ENCODE assay signal across 8 cellular contexts in the genomic region with DNA sequence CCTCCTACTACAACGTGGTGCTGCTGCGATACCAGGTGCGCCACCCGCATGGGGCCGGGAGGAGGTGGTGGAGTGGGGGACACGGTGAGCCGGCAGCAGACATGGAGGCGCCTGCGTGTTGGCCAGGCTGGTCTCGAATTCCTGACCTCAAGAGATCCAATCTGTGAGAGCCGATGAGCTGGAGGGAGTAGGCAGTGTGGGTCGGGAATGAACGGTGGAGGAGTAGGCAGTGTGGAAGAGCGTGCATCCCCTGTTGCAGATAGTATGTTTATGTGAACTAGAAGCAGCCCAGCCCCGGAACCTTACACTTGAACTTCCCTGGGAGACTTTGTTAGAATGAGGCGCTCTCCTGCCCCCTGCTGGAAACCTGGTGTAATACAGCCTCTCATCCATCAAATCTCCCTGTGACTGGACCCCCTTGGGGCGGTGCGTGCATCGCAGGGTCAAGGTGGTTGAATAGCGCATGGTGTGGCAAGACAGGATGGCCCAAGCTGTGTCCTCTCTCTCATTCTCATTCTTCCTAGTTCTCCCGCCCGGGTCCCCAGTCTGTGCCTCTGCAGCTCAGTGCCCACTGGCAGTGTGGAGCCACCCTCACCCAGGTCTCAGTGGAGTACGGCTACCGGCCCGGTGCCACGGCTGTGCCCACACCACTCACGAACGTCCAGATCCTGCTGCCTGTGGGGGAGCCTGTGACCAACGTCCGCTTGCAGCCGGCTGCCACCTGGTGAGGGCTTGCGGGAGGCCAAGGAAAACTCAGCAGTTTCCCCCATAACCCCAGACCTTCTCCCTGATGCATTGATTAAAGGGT. TPM values are rescaled to one million over a fixed set of nuclear protein-coding genes. Genes with fewer than 3 reads are reported as not detected.
DNase-seq lines count a peak whose midpoint lies in the region; ATAC-seq, FAIRE-seq and TF ChIP-seq lines count a peak whose summit lies in the region.

No MANE protein-coding gene starts in this region.

- H3K36me3 ChIP-seq in pancreas (no peaks in the 10 kb centered on the region), tibial nerve (peaks cover 0 to 5% (median 0%) of the 10 kb centered on the region in 3 donors)

- ATAC-seq in activated T-cell treated with anti-CD3 and anti-CD28 coated beads, Interleukin-2, amount 50 U/mL, for 72 hours (replicated peaks in 1 of 2) = peak; percentile 57 to 59
- ATAC-seq in pancreas (peak in 3 of 4 donors; percentile 77 to 90 (median 78)), GM19035 (IDR thresholded peaks at IDR 0.05; ENCODE audit: unreplicated experiment) (no peak)

- no peak overlapping the region for H3K27ac ChIP-seq in pancreas
- H3K27ac ChIP-seq in tibial nerve = no peak overlapping the region

- TF ChIP-seq CTCF in fibroblast of villous mesenchyme (IDR thresholded peaks at IDR 0.05; ENCODE audit: insufficient read depth, low read depth, low read length) (peak; percentile 81), pancreas (IDR thresholded peaks at IDR 0.05) (peak; percentile 61 to 71 (median 66)), tibial nerve (IDR thresholded peaks at IDR 0.05) (peak; percentile 63 to 77 (median 72))

- WGBS in pancreas, 2 donors = 27 to 36% methylated on average over 32 of the region's 32 CpGs
- WGBS in tibial nerve, 2 donors = 45 to 49% methylated on average over 32 of the region's 32 CpGs

- no peak overlapping the region for H3K27ac Mint-ChIP-seq in activated T-cell treated with anti-CD3 and anti-CD28 coated beads, Interleukin-2, amount 50 U/mL, for 72 hours

- no peaks in the 10 kb centered on the region for H3K27me3 ChIP-seq in pancreas
- H3K27me3 ChIP-seq in tibial nerve = peaks cover 0 to 15% of the 10 kb centered on the region in 2 donors

- H3K9me3 Mint-ChIP-seq in activated T-cell treated with anti-CD3 and anti-CD28 coated beads, Interleukin-2, amount 50 U/mL, for 72 hours = no peaks in the 10 kb centered on the region

- H3K36me3 Mint-ChIP-seq in activated T-cell treated with anti-CD3 and anti-CD28 coated beads, Interleukin-2, amount 50 U/mL, for 72 hours (ENCODE audit: insufficient read depth in 2 of 2) = peaks cover 6 to 16% of the 10 kb centered on the region in 2 donors

- no peak overlapping the region for H3K4me3 Mint-ChIP-seq in activated T-cell treated with anti-CD3 and anti-CD28 coated beads, Interleukin-2, amount 50 U/mL, for 72 hours

- intact Hi-C loops in pancreas (cut with DNase I) = loop anchor here in 1 of 3 donors (5.0 kb wide), 1 partner anchor 68 kb away; no protein-coding TSS in a partner anchor

- TF ChIP-seq POLR2A in tibial nerve (IDR thresholded peaks at IDR 0.05) = no peak

- no peak overlapping the region for H3K4me3 ChIP-seq in fibroblast of villous mesenchyme (ENCODE audit: low read depth, low read length)
- no peak overlapping the region for H3K4me3 ChIP-seq in pancreas
- H3K4me3 ChIP-seq in tibial nerve = no peak overlapping the region

- FAIRE-seq in RCC 7860 (lab: Jason Lieb, UNC) = no peak
- FAIRE-seq in pancreas (lab: Jason Lieb, UNC) = no peak

- TF ChIP-seq EP300 in tibial nerve (IDR thresholded peaks at IDR 0.05) = no peak

- H3K9me3 ChIP-seq in pancreas (no peaks in the 10 kb centered on the region), tibial nerve (no peaks in the 10 kb centered on the region)

- no peaks in the 10 kb centered on the region for H3K27me3 Mint-ChIP-seq in activated T-cell treated with anti-CD3 and anti-CD28 coated beads, Interleukin-2, amount 50 U/mL, for 72 hours (ENCODE audit: low read depth)

- peaks cover 4% of the 10 kb centered on the region for H3K4me1 Mint-ChIP-seq in activated T-cell treated with anti-CD3 and anti-CD28 coated beads, Interleukin-2, amount 50 U/mL, for 72 hours (ENCODE audit: low read depth)

- DNase-seq in COR-L47 (lab: John Stamatoyannopoulos, UW) (peak; percentile 31), HuH-7.5 (ENCODE audit: low spot score) (peak; percentile 89), RCC 7860 (ENCODE audit: low spot score) (peak; percentile 20), fibroblast of villous mesenchyme (ENCODE audit: low read depth) (peak; percentile 58), pancreas (peak in 5 of 6 donors; percentile 32 to 77 (median 63)), tibial nerve (ENCODE audit: low spot score in 2 of 2) (peak in 1 of 2 donors; percentile 71)
- peak; percentile 71 to 77 for DNase-seq in activated T-cell treated with anti-CD3 and anti-CD28 coated beads, Interleukin-2, amount 50 U/mL, for 72 hours

- no peaks in the 10 kb centered on the region for H3K4me1 ChIP-seq in pancreas
- peaks cover 0 to 11% (median 0%) of the 10 kb centered on the region in 4 donors for H3K4me1 ChIP-seq in tibial nerve

RNA-seq across cellular contexts. Expression of gene B3GNT3, which starts 10.5 kb away (rescaled TPM):
- total RNA-seq in activated T-cell treated with anti-CD3 and anti-CD28 coated beads, Interleukin-2, amount 50 U/mL, for 72 hours = under 1 TPM in 1 of 2 donors, not detected in 1; 0.36 TPM
- not detected in 2 replicates for total RNA-seq in fibroblast of villous mesenchyme
- total RNA-seq in pancreas = 1 to 10 TPM; 2.1 to 6.0 (median 3.9) TPM
- polyA plus RNA-seq in pancreas = 1 to 10 TPM; 1.7 to 2.6 TPM
- total RNA-seq in tibial nerve = 1 to 10 TPM in 1 of 4 donors, under 1 TPM in 2, not detected in 1; 0.20 to 2.4 (median 0.44) TPM

RNA-seq across cellular contexts. Expression of gene FCHO1, which starts 33.1 kb away (rescaled TPM):
- total RNA-seq in activated T-cell treated with anti-CD3 and anti-CD28 coated beads, Interleukin-2, amount 50 U/mL, for 72 hours = 10 to 100 TPM; 70.8 to 93.9 TPM
- total RNA-seq in fibroblast of villous mesenchyme (0.43 and 0.64 TPM in 2 replicates), pancreas (1 to 10 TPM in 3 of 6 donors, under 1 TPM in 3; 0.43 to 2.5 (median 1.2) TPM), tibial nerve (1 to 10 TPM; 1.4 to 9.9 (median 3.0) TPM)
- polyA plus RNA-seq in pancreas = 1 to 10 TPM; 1.3 to 1.4 TPM

RNA-seq across cellular contexts. Expression of gene INSL3, which starts 36.9 kb away (rescaled TPM):
- 10 to 100 TPM in 1 of 2 donors, 1 to 10 TPM in 1; 6.8 to 12.5 TPM for total RNA-seq in activated T-cell treated with anti-CD3 and anti-CD28 coated beads, Interleukin-2, amount 50 U/mL, for 72 hours
- total RNA-seq in fibroblast of villous mesenchyme = not detected in 2 replicates
- not detected for total RNA-seq in pancreas
- polyA plus RNA-seq in pancreas = not detected
- total RNA-seq in tibial nerve = not detected

Comparison
In these comparisons a context has a peak if more than half of its experiments do, and no peak if none do; other contexts are left out.
1. RNA of gene FCHO1, which starts 33.1 kb away (total RNA-seq): 70.8 to 93.9 TPM in activated T-cell treated with anti-CD3 and anti-CD28 coated beads, Interleukin-2, amount 50 U/mL, for 72 hours; 1.4 to 9.9 TPM in tibial nerve, 0.43 to 2.5 TPM in pancreas and 0.43 to 0.64 TPM in fibroblast of villous mesenchyme; every median in the first group is over 4 times any median in the second.
2. Peak in every context shown above with its lines, with median percentiles within 50 percentile points of each other: CTCF ChIP-seq.